Comparison of ENCODE assay signal across 1 cellular context in genomic region chr9:26975728-26976707, GRCh38.
TF ChIP-seq lines count a peak whose summit lies in the region.

No MANE protein-coding gene starts in this region.

TF ChIP-seq in WTC11, 78 proteins besides CTCF, POLR2A, EP300 and RAD21 (continued from another document):
- TF ChIP-seq, protein P1, sequence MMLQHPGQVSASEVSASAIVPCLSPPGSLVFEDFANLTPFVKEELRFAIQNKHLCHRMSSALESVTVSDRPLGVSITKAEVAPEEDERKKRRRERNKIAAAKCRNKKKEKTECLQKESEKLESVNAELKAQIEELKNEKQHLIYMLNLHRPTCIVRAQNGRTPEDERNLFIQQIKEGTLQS (CRISPR knock-in tag; conservative IDR thresholded peaks at IDR 0.05), result no peak
- TF ChIP-seq, protein P2, sequence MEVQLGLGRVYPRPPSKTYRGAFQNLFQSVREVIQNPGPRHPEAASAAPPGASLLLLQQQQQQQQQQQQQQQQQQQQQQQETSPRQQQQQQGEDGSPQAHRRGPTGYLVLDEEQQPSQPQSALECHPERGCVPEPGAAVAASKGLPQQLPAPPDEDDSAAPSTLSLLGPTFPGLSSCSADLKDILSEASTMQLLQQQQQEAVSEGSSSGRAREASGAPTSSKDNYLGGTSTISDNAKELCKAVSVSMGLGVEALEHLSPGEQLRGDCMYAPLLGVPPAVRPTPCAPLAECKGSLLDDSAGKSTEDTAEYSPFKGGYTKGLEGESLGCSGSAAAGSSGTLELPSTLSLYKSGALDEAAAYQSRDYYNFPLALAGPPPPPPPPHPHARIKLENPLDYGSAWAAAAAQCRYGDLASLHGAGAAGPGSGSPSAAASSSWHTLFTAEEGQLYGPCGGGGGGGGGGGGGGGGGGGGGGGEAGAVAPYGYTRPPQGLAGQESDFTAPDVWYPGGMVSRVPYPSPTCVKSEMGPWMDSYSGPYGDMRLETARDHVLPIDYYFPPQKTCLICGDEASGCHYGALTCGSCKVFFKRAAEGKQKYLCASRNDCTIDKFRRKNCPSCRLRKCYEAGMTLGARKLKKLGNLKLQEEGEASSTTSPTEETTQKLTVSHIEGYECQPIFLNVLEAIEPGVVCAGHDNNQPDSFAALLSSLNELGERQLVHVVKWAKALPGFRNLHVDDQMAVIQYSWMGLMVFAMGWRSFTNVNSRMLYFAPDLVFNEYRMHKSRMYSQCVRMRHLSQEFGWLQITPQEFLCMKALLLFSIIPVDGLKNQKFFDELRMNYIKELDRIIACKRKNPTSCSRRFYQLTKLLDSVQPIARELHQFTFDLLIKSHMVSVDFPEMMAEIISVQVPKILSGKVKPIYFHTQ (CRISPR knock-in tag; IDR thresholded peaks at IDR 0.05), result peak; percentile 90
- TF ChIP-seq NFYB (CRISPR knock-in tag; conservative IDR thresholded peaks at IDR 0.05; ENCODE audit: low read depth) (no peak), SP1 (CRISPR knock-in tag; conservative IDR thresholded peaks at IDR 0.05) (no peak), ZNF532 (CRISPR knock-in tag; IDR thresholded peaks at IDR 0.05; ENCODE audit: borderline replicate concordance) (no peak), ZNF512 (CRISPR knock-in tag; IDR thresholded peaks at IDR 0.05; ENCODE audit: borderline replicate concordance) (no peak), CREB1 (CRISPR knock-in tag; IDR thresholded peaks at IDR 0.05) (no peak)
- TF ChIP-seq, protein P3, sequence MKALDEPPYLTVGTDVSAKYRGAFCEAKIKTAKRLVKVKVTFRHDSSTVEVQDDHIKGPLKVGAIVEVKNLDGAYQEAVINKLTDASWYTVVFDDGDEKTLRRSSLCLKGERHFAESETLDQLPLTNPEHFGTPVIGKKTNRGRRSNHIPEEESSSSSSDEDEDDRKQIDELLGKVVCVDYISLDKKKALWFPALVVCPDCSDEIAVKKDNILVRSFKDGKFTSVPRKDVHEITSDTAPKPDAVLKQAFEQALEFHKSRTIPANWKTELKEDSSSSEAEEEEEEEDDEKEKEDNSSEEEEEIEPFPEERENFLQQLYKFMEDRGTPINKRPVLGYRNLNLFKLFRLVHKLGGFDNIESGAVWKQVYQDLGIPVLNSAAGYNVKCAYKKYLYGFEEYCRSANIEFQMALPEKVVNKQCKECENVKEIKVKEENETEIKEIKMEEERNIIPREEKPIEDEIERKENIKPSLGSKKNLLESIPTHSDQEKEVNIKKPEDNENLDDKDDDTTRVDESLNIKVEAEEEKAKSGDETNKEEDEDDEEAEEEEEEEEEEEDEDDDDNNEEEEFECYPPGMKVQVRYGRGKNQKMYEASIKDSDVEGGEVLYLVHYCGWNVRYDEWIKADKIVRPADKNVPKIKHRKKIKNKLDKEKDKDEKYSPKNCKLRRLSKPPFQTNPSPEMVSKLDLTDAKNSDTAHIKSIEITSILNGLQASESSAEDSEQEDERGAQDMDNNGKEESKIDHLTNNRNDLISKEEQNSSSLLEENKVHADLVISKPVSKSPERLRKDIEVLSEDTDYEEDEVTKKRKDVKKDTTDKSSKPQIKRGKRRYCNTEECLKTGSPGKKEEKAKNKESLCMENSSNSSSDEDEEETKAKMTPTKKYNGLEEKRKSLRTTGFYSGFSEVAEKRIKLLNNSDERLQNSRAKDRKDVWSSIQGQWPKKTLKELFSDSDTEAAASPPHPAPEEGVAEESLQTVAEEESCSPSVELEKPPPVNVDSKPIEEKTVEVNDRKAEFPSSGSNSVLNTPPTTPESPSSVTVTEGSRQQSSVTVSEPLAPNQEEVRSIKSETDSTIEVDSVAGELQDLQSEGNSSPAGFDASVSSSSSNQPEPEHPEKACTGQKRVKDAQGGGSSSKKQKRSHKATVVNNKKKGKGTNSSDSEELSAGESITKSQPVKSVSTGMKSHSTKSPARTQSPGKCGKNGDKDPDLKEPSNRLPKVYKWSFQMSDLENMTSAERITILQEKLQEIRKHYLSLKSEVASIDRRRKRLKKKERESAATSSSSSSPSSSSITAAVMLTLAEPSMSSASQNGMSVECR (CRISPR knock-in tag; IDR thresholded peaks at IDR 0.05; ENCODE audit: borderline replicate concordance), result no peak
